Comparison of ENCODE assay signal across 15 cellular contexts in the genomic region with DNA sequence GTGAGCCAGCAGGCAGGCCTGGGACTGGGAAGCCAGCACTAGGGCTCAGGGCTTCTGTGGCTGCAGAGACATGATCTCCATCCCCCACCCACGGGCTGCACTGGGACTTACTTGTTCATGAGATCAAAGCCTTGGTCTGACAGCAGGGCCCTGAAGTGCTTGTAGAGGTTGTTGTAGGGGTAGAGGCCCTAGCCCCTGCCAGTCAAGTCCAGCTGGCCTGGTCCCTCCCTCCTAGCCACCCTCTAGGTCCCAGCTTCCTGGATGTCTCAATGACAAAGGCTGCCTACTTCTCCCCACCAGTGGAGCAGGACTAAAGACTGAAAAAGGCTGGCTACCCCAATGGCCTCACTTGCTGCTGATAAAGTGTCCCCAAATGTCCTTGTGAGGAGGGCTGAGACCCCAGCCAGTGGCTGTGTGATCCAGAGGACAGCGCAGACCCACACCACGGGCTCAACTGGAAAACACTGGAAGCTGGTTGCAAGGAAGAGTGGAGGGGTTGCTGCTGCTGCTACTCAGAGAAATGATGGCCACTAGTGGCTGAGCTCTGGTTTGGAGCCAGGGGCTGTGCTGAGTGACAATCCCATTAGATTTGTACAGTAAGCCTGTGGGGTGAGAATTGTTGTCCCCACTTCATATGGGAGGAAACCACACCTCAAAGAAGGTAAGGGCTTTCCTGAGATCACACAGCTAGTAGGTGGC. TPM values are rescaled to one million over a fixed set of nuclear protein-coding genes. Genes with fewer than 3 reads are reported as not detected.
DNase-seq lines count a peak whose midpoint lies in the region; ATAC-seq and TF ChIP-seq lines count a peak whose summit lies in the region.
"Had no signal": no experiment of that assay in that cellular context is flagged by ENCODE, and none has a peak within 500 bp of the region (broad histone marks: within the 10 kb centered on the region; RNA-seq: fewer than 3 reads in every experiment).

No MANE protein-coding gene starts in this region.

- in situ Hi-C loops in Panc1 (cut with HindIII; ENCODE audit: low pct_unique_long_range_greater_than_20kb, low sequenced_read_pairs): no loop called here

- ATAC-seq in Panc1: 0 out of 2 replicates have a peak, but pooled peaks have one; percentile 11

- POLR2A ChIA-PET in Panc1 (lab: Charles Lee): no interaction called here

- intact Hi-C loops in Panc1 (cut with micrococcal nuclease; ENCODE audit: unreplicated experiment): no loop called here

- peak overlapping the region; percentile 54 for H3K9ac ChIP-seq in iPS-15b (ENCODE audit: low read depth, low read length)

- H3K27me3 Mint-ChIP-seq in activated naive CD4-positive, alpha-beta T cell treated with anti-CD3 and anti-CD28 coated beads, Interleukin-2, amount 10 ng/mL, durations not matched to agents 7 days and 5 days: peaks cover 95% of the 10 kb centered on the region

- no peaks in the 10 kb centered on the region for H3K9me3 Mint-ChIP-seq in activated naive CD4-positive, alpha-beta T cell treated with anti-CD3 and anti-CD28 coated beads, Interleukin-2, amount 10 ng/mL, durations not matched to agents 7 days and 5 days
- H3K9me3 Mint-ChIP-seq: activated CD8-positive, alpha-beta T cell treated with anti-CD3 and anti-CD28 coated beads for 36 hours had no signal

- no TSS peak for BruUV-seq in Panc1 (replicated peaks; lab: Mats Ljungman, UMichigan)

- no peaks in the 10 kb centered on the region for H3K36me3 Mint-ChIP-seq in activated naive CD4-positive, alpha-beta T cell treated with anti-CD3 and anti-CD28 coated beads, Interleukin-2, amount 10 ng/mL, durations not matched to agents 7 days and 5 days

- peaks cover 10% of the 10 kb centered on the region for H3K4me1 Mint-ChIP-seq in activated naive CD4-positive, alpha-beta T cell treated with anti-CD3 and anti-CD28 coated beads, Interleukin-2, amount 10 ng/mL, durations not matched to agents 7 days and 5 days

- peak overlapping the region; percentile 16 for H3K4me3 Mint-ChIP-seq in activated naive CD4-positive, alpha-beta T cell treated with anti-CD3 and anti-CD28 coated beads, Interleukin-2, amount 10 ng/mL, durations not matched to agents 7 days and 5 days
- H3K4me3 Mint-ChIP-seq: activated CD8-positive, alpha-beta T cell treated with anti-CD3 and anti-CD28 coated beads for 36 hours had no signal

- H3K4me3 ChIP-seq in Panc1 (ENCODE audit: low read depth in 2 of 2, low read length in 2 of 2) (peak overlapping the region; percentile 55 to 59; a peak in 3 of 4 replicates), iPS-15b (ENCODE audit: low read depth, low read length) (peak overlapping the region; percentile 70), retinal pigment epithelial cell (ENCODE audit: low read length) (no peak overlapping the region)
- H3K4me3 ChIP-seq: hepatocyte had no signal

- H3K27me3 ChIP-seq in Panc1 (ENCODE audit: control insufficient read depth, insufficient read depth, low read length) (no peaks in the 10 kb centered on the region), iPS-15b (ENCODE audit: control insufficient read depth, insufficient read depth, low read length) (peaks cover 7% of the 10 kb centered on the region)

- H3K9me3 ChIP-seq in Panc1 (ENCODE audit: control insufficient read depth, insufficient read depth, low read depth, low read length) (no peaks in the 10 kb centered on the region), iPS-15b (ENCODE audit: control insufficient read depth, insufficient read depth, low read length) (no peaks in the 10 kb centered on the region)
- H3K9me3 ChIP-seq: left ventricle myocardium inferior, neutrophil had no signal

- no peak overlapping the region for H3K27ac ChIP-seq in Panc1 (ENCODE audit: low read length)
- H3K27ac ChIP-seq: hepatocyte, left ventricle myocardium inferior, neutrophil, skin epidermis had no signal

- H3K4me1 ChIP-seq in Panc1 (ENCODE audit: control insufficient read depth, insufficient read depth, low read length) (peaks cover 7% of the 10 kb centered on the region; the same call in 1 of the 2 replicates), iPS-15b (ENCODE audit: control insufficient read depth, insufficient read depth, low read length) (peaks cover 13% of the 10 kb centered on the region)

- CTCF ChIA-PET in activated naive CD4-positive, alpha-beta T cell treated with anti-CD3 and anti-CD28 coated beads, Interleukin-2, amount 10 ng/mL, durations not matched to agents 7 days and 5 days (lab: Charles Lee): interaction anchor here (1.1 to 2.0 kb wide), 3 partner anchors 84 to 187 kb away, joined by 3 to 9 read pairs (median 3); no protein-coding TSS in a partner anchor
- CTCF ChIA-PET in Panc1 (lab: Charles Lee): interaction anchor here (0.6 to 1.0 kb wide), 3 partner anchors 20 to 242 kb away, joined by 3 read pairs; no protein-coding TSS in a partner anchor

- no peak overlapping the region for H3K27ac Mint-ChIP-seq in activated naive CD4-positive, alpha-beta T cell treated with anti-CD3 and anti-CD28 coated beads, Interleukin-2, amount 10 ng/mL, durations not matched to agents 7 days and 5 days
- H3K27ac Mint-ChIP-seq: activated CD8-positive, alpha-beta T cell treated with anti-CD3 and anti-CD28 coated beads for 36 hours had no signal

- no peak for DNase-seq in activated naive CD4-positive, alpha-beta T cell treated with anti-CD3 and anti-CD28 coated beads, Interleukin-2, amount 10 ng/mL, durations not matched to agents 7 days and 5 days
- no peak for DNase-seq in activated naive CD4-positive, alpha-beta T cell treated with anti-CD3 and anti-CD28 coated beads, Interleukin-2, amount 50 U/mL, for 16 hours
- DNase-seq in Panc1 (ENCODE audit: low read depth, low spot score) (no peak), retinal pigment epithelial cell (ENCODE audit: low read depth) (no peak), NCI-H345 (lab: John Stamatoyannopoulos, UW) (no peak), HUDEP-2 (lab: John Stamatoyannopoulos, UW; ENCODE audit: unreplicated experiment in 76 of 76) (no peak), 8988T (no peak)
- DNase-seq: left ventricle myocardium inferior, NCI-H1694 had no signal

- H3K36me3 ChIP-seq in Panc1 (ENCODE audit: control insufficient read depth, insufficient read depth, low read length) (no peaks in the 10 kb centered on the region), iPS-15b (ENCODE audit: control insufficient read depth, insufficient read depth, low read length) (peaks cover 3% of the 10 kb centered on the region)
- H3K36me3 ChIP-seq: left ventricle myocardium inferior, neutrophil had no signal

- no peak for TF ChIP-seq CTCF in Panc1 (IDR thresholded peaks at IDR 0.05)
- peak; percentile 6 for TF ChIP-seq CTCF in retinal pigment epithelial cell (conservative IDR thresholded peaks at IDR 0.05; ENCODE audit: low read depth, low read length)

RNA-seq across cellular contexts. Expression of gene HTR1D, which starts 1.4 kb away (rescaled TPM):
- 3.5 TPM for total RNA-seq in Panc1 (2021; ENCODE audit: unreplicated experiment)
- polyA plus RNA-seq in Panc1 (2012; ENCODE audit: insufficient read length): 1.2 TPM
- total RNA-seq: activated CD8-positive, alpha-beta T cell treated with anti-CD3 and anti-CD28 coated beads for 36 hours; H4 had no signal

RNA-seq across cellular contexts. Expression of gene LUZP1, which starts 47.2 kb away (rescaled TPM):
- 40.2 TPM for total RNA-seq in Panc1 (2021; ENCODE audit: unreplicated experiment)
- polyA plus RNA-seq in Panc1 (2012; ENCODE audit: insufficient read length): 14.4 TPM
